17 cellular contexts compared by ENCODE assay signal in genomic region chr5:137095597-137095996, GRCh38.
DNase-seq lines count a peak whose midpoint lies in the region; ATAC-seq and FAIRE-seq lines count a peak whose summit lies in the region.
"Had no signal": no experiment of that assay in that cellular context is flagged by ENCODE, and none has a peak within 500 bp of the region (broad histone marks: within the 10 kb centered on the region; RNA-seq: fewer than 3 reads in every experiment).

No MANE protein-coding gene starts in this region.

- FAIRE-seq in RCC 7860 (lab: Jason Lieb, UNC): peak; percentile 77
- FAIRE-seq: D721Med, GM12892 had no signal

- peak; percentile 17 to 27 for DNase-seq in SHP77 (lab: John Stamatoyannopoulos, UW)
- DNase-seq in SHP77 treated with DMSO at 0.1 percent for 48 hours (lab: John Stamatoyannopoulos, UW): no peak
- DNase-seq in RCC 7860 (ENCODE audit: low spot score): peak; percentile 74
- DNase-seq in kidney tubule cell (ENCODE audit: low spot score): peak; percentile 83
- DNase-seq in amniotic stem cell (lab: John Stamatoyannopoulos, UW): no peak
- DNase-seq in AG20443 (ENCODE audit: low spot score): no peak
- DNase-seq: BE2C; CD4-positive, alpha-beta memory T cell; COR-L47; DMS153; DMS79 treated with DMSO at 0.1 percent for 48 hours; GDM1; GOT3; H9 had no signal

- ATAC-seq in GM19328 (IDR thresholded peaks at IDR 0.05; ENCODE audit: unreplicated experiment): no peak

Comparison
In these comparisons a context has a peak if more than half of its experiments do, and no peak if none do; other contexts are left out.
1. DNase-seq: peak in SHP77 (2 of 2), RCC 7860 (single experiment) and kidney tubule cell (single experiment); none in SHP77 treated with DMSO at 0.1 percent for 48 hours (single experiment), amniotic stem cell (single experiment) and AG20443 (single experiment).